In the genomic region with DNA sequence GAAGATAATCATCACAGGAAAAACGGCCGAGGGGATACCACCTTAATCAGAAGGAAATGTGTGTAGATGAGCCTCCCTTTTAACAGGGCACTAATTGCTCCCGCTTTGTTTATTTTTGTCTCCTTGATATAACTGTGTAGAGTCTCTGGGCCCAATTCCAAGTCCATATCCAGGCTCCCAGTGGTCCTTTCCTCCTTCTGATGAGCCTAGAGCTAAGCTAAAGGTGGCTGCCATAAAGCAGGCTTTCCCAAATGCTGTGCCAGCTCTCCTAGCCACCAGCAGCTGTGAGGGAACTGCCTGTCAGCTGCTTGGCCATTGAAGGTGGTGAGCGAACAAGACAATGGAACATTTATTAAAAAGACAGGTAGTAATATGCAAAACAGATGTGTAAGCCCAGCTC, we compare ENCODE assay signal across 26 cellular contexts.
"Had no signal": no experiment of that assay in that cellular context is flagged by ENCODE, and none has a peak within 500 bp of the region (broad histone marks: within the 10 kb centered on the region; RNA-seq: fewer than 3 reads in every experiment).

No MANE protein-coding gene starts in this region.

- H3K27ac Mint-ChIP-seq: activated B cell treated with CpG ODN at 0.5 μM for 24 hours; activated CD4-positive, alpha-beta T cell treated with anti-CD3 and anti-CD28 coated beads, Interleukin-2, amount 10 ng/mL, durations not matched to agents 24 days and 14 days; activated CD8-positive, alpha-beta memory T cell treated with anti-CD3 and anti-CD28 coated beads, Interleukin-2, amount 10 ng/mL, durations not matched to agents 7 days and 5 days; activated naive CD8-positive, alpha-beta T cell treated with anti-CD3 and anti-CD28 coated beads, Interleukin-2, amount 50 U/mL, for 24 hours; activated T-cell treated with anti-CD3 and anti-CD28 coated beads, Interleukin-2, amount 50 U/mL, for 24 hours; activated T-helper 1 cell treated with anti-CD3 and anti-CD28 coated beads, Interleukin-12 subunit alpha, Interleukin-12 subunit beta, Interleukin-2, Interleukin-4 antibody, amounts not matched to agents 30 ng/mL and 10 ng/mL and 1 ng/mL, durations not matched to agents 14 hours and 24 hours and 36 hours; T-helper 1 cell treated with Interleukin-12 subunit alpha and Interleukin-12 subunit beta and Interleukin-4 antibody, amounts not matched to agents 30 μg/mL and 1 μg/mL, for 36 hours had no signal

- ATAC-seq: activated CD8-positive, alpha-beta memory T cell treated with anti-CD3 and anti-CD28 coated beads, Interleukin-2, amount 10 ng/mL, durations not matched to agents 7 days and 5 days; activated naive CD4-positive, alpha-beta T cell treated with anti-CD3 and anti-CD28 coated beads, Interleukin-2, amount 50 U/mL, for 72 hours; activated naive CD8-positive, alpha-beta T cell treated with anti-CD3 and anti-CD28 coated beads, Interleukin-2, amount 50 U/mL, for 24 hours; body of pancreas; K562; PC-3 had no signal

- H3K9me3 Mint-ChIP-seq: activated B cell treated with CpG ODN at 0.5 μM for 24 hours; activated CD4-positive, alpha-beta T cell treated with anti-CD3 and anti-CD28 coated beads, Interleukin-2, amount 10 ng/mL, durations not matched to agents 24 days and 14 days; activated naive CD4-positive, alpha-beta T cell treated with anti-CD3 and anti-CD28 coated beads, Interleukin-2, amount 50 U/mL, for 72 hours; activated naive CD8-positive, alpha-beta T cell treated with anti-CD3 and anti-CD28 coated beads, Interleukin-2, amount 50 U/mL, for 24 hours; activated T-cell treated with anti-CD3 and anti-CD28 coated beads, Interleukin-2, amount 50 U/mL, for 24 hours; activated T-helper 1 cell treated with anti-CD3 and anti-CD28 coated beads, Interleukin-12 subunit alpha, Interleukin-12 subunit beta, Interleukin-2, Interleukin-4 antibody, amounts not matched to agents 30 ng/mL and 10 ng/mL and 1 ng/mL, durations not matched to agents 14 hours and 24 hours and 36 hours; T-helper 1 cell treated with Interleukin-12 subunit alpha and Interleukin-12 subunit beta and Interleukin-4 antibody, amounts not matched to agents 30 μg/mL and 1 μg/mL, for 36 hours had no signal

- H3K4me3 Mint-ChIP-seq: activated B cell treated with CpG ODN at 0.5 μM for 24 hours; activated CD4-positive, alpha-beta T cell treated with anti-CD3 and anti-CD28 coated beads, Interleukin-2, amount 10 ng/mL, durations not matched to agents 24 days and 14 days; activated CD8-positive, alpha-beta memory T cell treated with anti-CD3 and anti-CD28 coated beads, Interleukin-2, amount 10 ng/mL, durations not matched to agents 7 days and 5 days; activated naive CD8-positive, alpha-beta T cell treated with anti-CD3 and anti-CD28 coated beads, Interleukin-2, amount 50 U/mL, for 24 hours; activated T-cell treated with anti-CD3 and anti-CD28 coated beads, Interleukin-2, amount 50 U/mL, for 24 hours; activated T-helper 1 cell treated with anti-CD3 and anti-CD28 coated beads, Interleukin-12 subunit alpha, Interleukin-12 subunit beta, Interleukin-2, Interleukin-4 antibody, amounts not matched to agents 30 ng/mL and 10 ng/mL and 1 ng/mL, durations not matched to agents 14 hours and 24 hours and 36 hours; T-helper 1 cell treated with Interleukin-12 subunit alpha and Interleukin-12 subunit beta and Interleukin-4 antibody, amounts not matched to agents 30 μg/mL and 1 μg/mL, for 36 hours had no signal

- H3K27ac ChIP-seq: ascending aorta, body of pancreas had no signal

- DNase-seq: activated B cell treated with CpG ODN at 0.5 μM for 24 hours; activated CD4-positive, alpha-beta T cell treated with anti-CD3 and anti-CD28 coated beads for 1 hour; activated CD4-positive, alpha-beta T cell treated with anti-CD3 and anti-CD28 coated beads, Interleukin-2, amount 10 ng/mL, durations not matched to agents 24 days and 14 days; activated CD4-positive, alpha-beta T cell treated with anti-CD3 and anti-CD28 coated beads, Interleukin-2, amount 50 U/mL, for 48 hours; activated CD8-positive, alpha-beta memory T cell treated with anti-CD3 and anti-CD28 coated beads, Interleukin-2, amount 10 ng/mL, durations not matched to agents 7 days and 5 days; activated effector memory CD4-positive, alpha-beta T cell treated with Interleukin-2 at 50 U/mL for 16 hours; activated naive CD4-positive, alpha-beta T cell; activated naive CD8-positive, alpha-beta T cell treated with anti-CD3 and anti-CD28 coated beads, Interleukin-2, amount 50 U/mL, for 24 hours; activated T-cell treated with anti-CD3 and anti-CD28 coated beads, Interleukin-2, amount 50 U/mL, for 24 hours; amniotic stem cell; body of pancreas; central memory CD4-positive, alpha-beta T cell; Karpas-422; NCI-H1436; NCI-H1694 treated with DMSO at 0.1 percent for 48 hours; NCI-H2029 treated with DMSO at 0.1 percent for 48 hours; NCI-H2227 treated with DMSO at 0.1 percent for 48 hours; NCI-H446 treated with DMSO at 0.1 percent for 48 hours; NCI-H524 treated with DMSO at 0.1 percent for 48 hours; PC-3; SHP77 treated with DMSO at 0.1 percent for 48 hours had no signal

- H3K27me3 ChIP-seq: ascending aorta, body of pancreas had no signal

- H3K4me1 ChIP-seq: ascending aorta, body of pancreas had no signal

- H3K36me3 ChIP-seq: ascending aorta had no signal

- H3K27me3 Mint-ChIP-seq: activated CD8-positive, alpha-beta memory T cell treated with anti-CD3 and anti-CD28 coated beads, Interleukin-2, amount 10 ng/mL, durations not matched to agents 7 days and 5 days; activated T-cell treated with anti-CD3 and anti-CD28 coated beads, Interleukin-2, amount 50 U/mL, for 24 hours had no signal

- H3K9me3 ChIP-seq: ascending aorta, body of pancreas had no signal

- H3K4me1 Mint-ChIP-seq: activated B cell treated with CpG ODN at 0.5 μM for 24 hours; activated CD4-positive, alpha-beta T cell treated with anti-CD3 and anti-CD28 coated beads, Interleukin-2, amount 10 ng/mL, durations not matched to agents 24 days and 14 days; activated CD8-positive, alpha-beta memory T cell treated with anti-CD3 and anti-CD28 coated beads, Interleukin-2, amount 10 ng/mL, durations not matched to agents 7 days and 5 days; activated naive CD8-positive, alpha-beta T cell treated with anti-CD3 and anti-CD28 coated beads, Interleukin-2, amount 50 U/mL, for 24 hours had no signal

- H3K36me3 Mint-ChIP-seq: activated CD8-positive, alpha-beta memory T cell treated with anti-CD3 and anti-CD28 coated beads, Interleukin-2, amount 10 ng/mL, durations not matched to agents 7 days and 5 days; activated naive CD4-positive, alpha-beta T cell treated with anti-CD3 and anti-CD28 coated beads, Interleukin-2, amount 50 U/mL, for 72 hours had no signal

- H3K4me3 ChIP-seq: ascending aorta, body of pancreas, K562 had no signal
